ENCODE assay signal across 28 cellular contexts in genomic region chr12:16003460-16003859, GRCh38.
"Had no signal": no experiment of that assay in that cellular context is flagged by ENCODE, and none has a peak within 500 bp of the region (broad histone marks: within the 10 kb centered on the region; RNA-seq: fewer than 3 reads in every experiment).

No MANE protein-coding gene starts in this region.

- H3K27me3 ChIP-seq: ascending aorta, breast epithelium, cardiac muscle cell, colonic mucosa, heart left ventricle had no signal

- DNase-seq: activated CD4-positive, alpha-beta memory T cell treated with anti-CD3 and anti-CD28 coated beads, Interleukin-2, amount 10 ng/mL, durations not matched to agents 7 days and 5 days; activated CD4-positive, alpha-beta T cell treated with anti-CD3 and anti-CD28 coated beads for 36 hours; activated CD4-positive, alpha-beta T cell treated with anti-CD3 and anti-CD28 coated beads, Interleukin-2, amount 10 ng/mL, durations not matched to agents 24 days and 14 days; activated CD4-positive, CD25-positive, alpha-beta regulatory T cell; activated CD4-positive, CD25-positive, alpha-beta regulatory T cell treated with anti-CD3 and anti-CD28 coated beads, Interleukin-2, amount 50 U/mL, for 72 hours; activated CD8-positive, alpha-beta memory T cell treated with anti-CD3 and anti-CD28 coated beads, Interleukin-2, amount 50 U/mL, for 48 hours; activated gamma-delta T cell; activated naive CD4-positive, alpha-beta T cell; activated naive CD4-positive, alpha-beta T cell treated with anti-CD3 and anti-CD28 coated beads, Interleukin-2, amount 10 ng/mL, durations not matched to agents 7 days and 5 days; activated naive CD8-positive, alpha-beta T cell treated with anti-CD3 and anti-CD28 coated beads, Interleukin-2, amount 10 ng/mL, durations not matched to agents 7 days and 5 days; activated T-cell treated with anti-CD3 and anti-CD28 coated beads for 4 hours; activated T-cell treated with anti-CD3 and anti-CD28 coated beads, Interleukin-2, amount 50 U/mL, for 24 hours; activated T-cell treated with anti-CD3 and anti-CD28 coated beads, Interleukin-2, amount 50 U/mL, for 72 hours; central memory CD4-positive, alpha-beta T cell; cerebellar nuclear complex; colonic mucosa; effector CD8-positive, alpha-beta T cell; foreskin fibroblast; glutamatergic neuron; heart left ventricle; T-helper 1 cell; T-helper 17 cell; T1000; WERI-Rb-1 had no signal

- H3K4me1 ChIP-seq: ascending aorta, breast epithelium, colonic mucosa, heart left ventricle had no signal

- H3K9me3 ChIP-seq: ascending aorta, breast epithelium, colonic mucosa, heart left ventricle had no signal

- H3K4me3 ChIP-seq: ascending aorta, breast epithelium, cardiac muscle cell, colonic mucosa, heart left ventricle had no signal

- H3K36me3 ChIP-seq: ascending aorta, breast epithelium, cardiac muscle cell, colonic mucosa had no signal

- H3K27ac ChIP-seq: ascending aorta, breast epithelium, cardiac muscle cell, colonic mucosa, epithelial cell of prostate, heart left ventricle, WERI-Rb-1 had no signal
